11 cellular contexts compared by ENCODE assay signal in the genomic region with DNA sequence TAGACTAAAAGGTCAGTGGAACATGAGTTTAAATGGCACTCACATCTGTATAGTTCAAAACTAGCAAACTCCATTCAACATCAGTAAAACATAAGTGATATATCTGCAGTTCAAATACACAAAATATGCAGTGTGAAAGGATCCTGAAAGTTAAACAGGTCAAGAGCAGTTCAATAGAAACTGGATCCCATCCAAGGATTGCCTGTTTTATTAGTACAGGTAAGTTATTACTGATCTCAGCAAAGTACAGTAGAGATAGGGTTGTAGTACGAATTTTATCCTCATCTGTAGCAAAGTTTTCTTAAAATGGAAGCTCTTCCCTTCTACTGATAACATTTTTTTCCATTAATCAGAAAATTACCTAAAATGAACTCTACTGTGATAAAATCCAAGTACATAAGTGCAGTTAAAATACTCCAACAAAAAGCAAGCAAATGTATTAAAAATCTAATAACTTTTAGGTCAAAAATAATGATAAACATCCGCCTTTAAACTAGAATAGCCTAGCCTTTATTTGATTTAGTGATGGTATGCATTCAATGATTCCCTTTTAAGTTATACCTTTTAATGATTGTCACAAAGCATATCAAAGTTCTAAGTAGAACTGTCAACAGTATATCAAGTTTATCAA. TPM values are rescaled to one million over a fixed set of nuclear protein-coding genes. Genes with fewer than 3 reads are reported as not detected.
DNase-seq lines count a peak whose midpoint lies in the region; ATAC-seq and TF ChIP-seq lines count a peak whose summit lies in the region.
"Had no signal": no experiment of that assay in that cellular context is flagged by ENCODE, and none has a peak within 500 bp of the region (broad histone marks: within the 10 kb centered on the region; RNA-seq: fewer than 3 reads in every experiment).

No MANE protein-coding gene starts in this region.

- H2AFZ ChIP-seq in SK-N-SH (ENCODE audit: low read depth) (no peak overlapping the region), KMS-11 (ENCODE audit: low read depth) (no peak overlapping the region)

- 88% methylated on average over 2 of the region's 2 CpGs for WGBS in SK-N-SH (ENCODE audit: low lambda C conversion rate)
- no CpG with 5 or more reads among the region's 2 CpGs for WGBS in mesendoderm (ENCODE audit: extremely low coverage, insufficient coverage, low lambda C conversion rate)

- no peak overlapping the region for H3K4ac ChIP-seq in mesendoderm (ENCODE audit: low read depth, low read length)

- no peak for TF ChIP-seq RAD21 in SK-N-SH (IDR thresholded peaks at IDR 0.05; ENCODE audit: low read length)

- no peak overlapping the region for H2BK5ac ChIP-seq in mesendoderm (ENCODE audit: low read length)

- no peaks in the 10 kb centered on the region for H3K9me2 ChIP-seq in SK-N-SH

- H3K4me2 ChIP-seq in SK-N-SH (peak overlapping the region; percentile 90), KMS-11 (peak overlapping the region; percentile 74), mesendoderm (ENCODE audit: low read length) (no peak overlapping the region)

- H4K20me1 ChIP-seq in SK-N-SH (ENCODE audit: insufficient read depth) (peaks cover 20% of the 10 kb centered on the region), KMS-11 (ENCODE audit: insufficient read depth) (peaks cover 3% of the 10 kb centered on the region; the same call in 1 of the 2 replicates)

- H4K8ac ChIP-seq in mesendoderm (ENCODE audit: low read depth, low read length) = no peak overlapping the region

- no peak overlapping the region for H2BK15ac ChIP-seq in mesendoderm (replicated peaks; ENCODE audit: low read depth)

- H3K27me3 ChIP-seq in SK-N-SH (ENCODE audit: insufficient read depth) = no peaks in the 10 kb centered on the region
- H3K27me3 ChIP-seq in KMS-11 (ENCODE audit: insufficient read depth, low read depth) = no peaks in the 10 kb centered on the region
- no peaks in the 10 kb centered on the region for H3K27me3 ChIP-seq in mesendoderm (ENCODE audit: insufficient read depth, low read length, poor library complexity)

- H3K27ac ChIP-seq in SK-N-SH (ENCODE audit: low read depth in 2 of 2, low read length in 1 of 2) (no peak overlapping the region), KMS-11 (no peak overlapping the region), mesendoderm (ENCODE audit: low read depth, low read length) (no peak overlapping the region)

- H3K23ac ChIP-seq in mesendoderm (ENCODE audit: low read length) = no peak overlapping the region

- no peak overlapping the region for H2AK5ac ChIP-seq in mesendoderm (ENCODE audit: low read length)

- H3K36me3 ChIP-seq in SK-N-SH (replicated peaks in 1 of 2; ENCODE audit: control insufficient read depth in 1 of 2, insufficient read depth in 2 of 2, low read length in 1 of 2) (peaks cover 46 to 52% of the 10 kb centered on the region in 2 experiments), KMS-11 (ENCODE audit: insufficient read depth) (peaks cover 8% of the 10 kb centered on the region; the same call in 1 of the 2 replicates), mesendoderm (ENCODE audit: control insufficient read depth, insufficient read depth, low read length) (no peaks in the 10 kb centered on the region)

- peaks cover 67% of the 10 kb centered on the region for H3K79me2 ChIP-seq in SK-N-SH (ENCODE audit: insufficient read depth)
- H3K79me2 ChIP-seq in KMS-11 (ENCODE audit: insufficient read depth, low read depth) = peaks cover 52% of the 10 kb centered on the region
- no peaks in the 10 kb centered on the region for H3K79me2 ChIP-seq in mesendoderm (ENCODE audit: control insufficient read depth, insufficient read depth, low read length)

- no peak overlapping the region for H2BK120ac ChIP-seq in mesendoderm (ENCODE audit: low read depth, low read length)

- peak overlapping the region; percentile 99 for H3K27ac Mint-ChIP-seq in activated naive CD8-positive, alpha-beta T cell
- no peak overlapping the region for H3K27ac Mint-ChIP-seq in nephron

- POLR2A ChIA-PET in SK-N-SH (lab: Yijun Ruan, JAX) = no interaction called here

- no peak for DNase-seq in SK-N-SH
- no peak for DNase-seq in glomerular visceral epithelial cell (ENCODE audit: extremely low spot score)
- DNase-seq in mesendoderm = no peak
- DNase-seq: hippocampal formation; NCI-H2029; stimulated activated CD4-positive, alpha-beta T cell treated with anti-CD3 and anti-CD28 coated beads, Interleukin-12 subunit alpha, Interleukin-12 subunit beta, amount 100 ng/mL, for 4 hours had no signal

- TF ChIP-seq CTCF in SK-N-SH (IDR thresholded peaks at IDR 0.05) = no peak
- no peak for TF ChIP-seq CTCF in KMS-11 (conservative IDR thresholded peaks at IDR 0.05; ENCODE audit: low read depth, low read length)
- TF ChIP-seq CTCF in nephron (IDR thresholded peaks at IDR 0.05; ENCODE audit: unreplicated experiment in 3 of 3) = no peak

- no peak overlapping the region for H3K56ac ChIP-seq in mesendoderm (ENCODE audit: low read length)

- TF ChIP-seq EP300 in SK-N-SH (IDR thresholded peaks at IDR 0.05; ENCODE audit: borderline replicate concordance in 1 of 2, low read depth in 1 of 2, low read length in 1 of 2) = no peak

- H3K27me3 Mint-ChIP-seq in activated naive CD8-positive, alpha-beta T cell = no peaks in the 10 kb centered on the region
- peaks cover 12% of the 10 kb centered on the region for H3K27me3 Mint-ChIP-seq in nephron (ENCODE audit: low read depth)

- no peaks in the 10 kb centered on the region for H3K79me1 ChIP-seq in mesendoderm (ENCODE audit: low read length)

- CTCF ChIA-PET in SK-N-SH (lab: Yijun Ruan, JAX) = interaction anchor here (1.1 to 1.2 kb wide), 3 partner anchors 22 to 64 kb away, joined by 3 to 6 read pairs (median 4); no protein-coding TSS in a partner anchor

- peaks cover 28 to 29% of the 10 kb centered on the region in 2 experiments; a peak in 3 of 4 replicates for H3K4me1 ChIP-seq in SK-N-SH (ENCODE audit: control insufficient read depth in 1 of 2, insufficient read depth in 2 of 2, low read depth in 1 of 2, low read length in 1 of 2)
- H3K4me1 ChIP-seq in KMS-11 (ENCODE audit: low read depth, poor library complexity, severe bottlenecking) = peaks cover 32% of the 10 kb centered on the region
- H3K4me1 ChIP-seq in mesendoderm (ENCODE audit: control insufficient read depth, low read depth, low read length) = no peaks in the 10 kb centered on the region

- H3K9ac ChIP-seq in SK-N-SH (peak overlapping the region; percentile 86; the same call in 1 of the 2 replicates), KMS-11 (peak overlapping the region; percentile 96; the same call in 1 of the 2 replicates), mesendoderm (ENCODE audit: low read length) (no peak overlapping the region)

- peak overlapping the region; percentile 100 for H3K4me3 Mint-ChIP-seq in activated naive CD8-positive, alpha-beta T cell
- H3K4me3 Mint-ChIP-seq in nephron = peak overlapping the region; percentile 90 to 100 (median 99)

- H4K5ac ChIP-seq in mesendoderm (ENCODE audit: low read length) = no peak overlapping the region

- peaks cover 21% of the 10 kb centered on the region for H3K36me3 Mint-ChIP-seq in activated naive CD8-positive, alpha-beta T cell
- peaks cover 31% of the 10 kb centered on the region for H3K36me3 Mint-ChIP-seq in nephron (ENCODE audit: low read depth)

- peak overlapping the region in 1 of 2 experiments; percentile 97; a peak in 1 of 4 replicates for H3K4me3 ChIP-seq in SK-N-SH (ENCODE audit: low read depth in 2 of 2, low read length in 1 of 2)
- no peak overlapping the region for H3K4me3 ChIP-seq in KMS-11 (IDR thresholded peaks at IDR 0.05; ENCODE audit: insufficient read depth, low read depth, low read length)
- H3K4me3 ChIP-seq in mesendoderm (ENCODE audit: low read length) = no peak overlapping the region

- no peak overlapping the region for H3K18ac ChIP-seq in mesendoderm (ENCODE audit: low read length)

- H3K9me3 ChIP-seq in SK-N-SH = no peaks in the 10 kb centered on the region

- ATAC-seq in SK-N-SH treated with all-trans-retinoic acid at 6 μM for 48 hours = no peak
- no peak for ATAC-seq in HG02798 (IDR thresholded peaks at IDR 0.05; ENCODE audit: poor library complexity, unreplicated experiment)

- H3K4me1 Mint-ChIP-seq in activated naive CD8-positive, alpha-beta T cell (ENCODE audit: low read depth) = peaks cover 73% of the 10 kb centered on the region
- peaks cover 27% of the 10 kb centered on the region for H3K4me1 Mint-ChIP-seq in nephron

- peaks cover 3% of the 10 kb centered on the region for H3K9me3 Mint-ChIP-seq in activated naive CD8-positive, alpha-beta T cell (ENCODE audit: low read depth)
- H3K9me3 Mint-ChIP-seq in nephron = no peaks in the 10 kb centered on the region

- H3F3A ChIP-seq in SK-N-SH (replicated peaks; ENCODE audit: insufficient read depth) = peaks cover 6% of the 10 kb centered on the region

TF ChIP-seq in SK-N-SH, 30 proteins besides CTCF, POLR2A, EP300 and RAD21:
- TF ChIP-seq JUND (IDR thresholded peaks at IDR 0.05) (no peak), NRF1 (IDR thresholded peaks at IDR 0.05; ENCODE audit: low read depth, low read length) (no peak), TCF12 (IDR thresholded peaks at IDR 0.05) (no peak)

TF ChIP-seq in SK-N-SH treated with all-trans-retinoic acid at 6 μM for 48 hours, 23 proteins besides CTCF, POLR2A, EP300 and RAD21 (continues in another document):
- TF ChIP-seq GLIS3 (CRISPR knock-in tag; IDR thresholded peaks at IDR 0.05) (no peak), OSR1 (CRISPR knock-in tag; IDR thresholded peaks at IDR 0.05) (no peak), PPARA (CRISPR knock-in tag; IDR thresholded peaks at IDR 0.05; ENCODE audit: borderline replicate concordance) (no peak), ZNF70 (CRISPR knock-in tag; IDR thresholded peaks at IDR 0.05) (no peak), TCF4 (CRISPR knock-in tag; IDR thresholded peaks at IDR 0.05; ENCODE audit: borderline replicate concordance) (no peak), RARB (CRISPR knock-in tag; IDR thresholded peaks at IDR 0.05) (no peak), ZNF8 (CRISPR knock-in tag; IDR thresholded peaks at IDR 0.05) (no peak), ZNF565 (CRISPR knock-in tag; conservative IDR thresholded peaks at IDR 0.05; ENCODE audit: low read depth) (no peak)
- TF ChIP-seq, protein P1, sequence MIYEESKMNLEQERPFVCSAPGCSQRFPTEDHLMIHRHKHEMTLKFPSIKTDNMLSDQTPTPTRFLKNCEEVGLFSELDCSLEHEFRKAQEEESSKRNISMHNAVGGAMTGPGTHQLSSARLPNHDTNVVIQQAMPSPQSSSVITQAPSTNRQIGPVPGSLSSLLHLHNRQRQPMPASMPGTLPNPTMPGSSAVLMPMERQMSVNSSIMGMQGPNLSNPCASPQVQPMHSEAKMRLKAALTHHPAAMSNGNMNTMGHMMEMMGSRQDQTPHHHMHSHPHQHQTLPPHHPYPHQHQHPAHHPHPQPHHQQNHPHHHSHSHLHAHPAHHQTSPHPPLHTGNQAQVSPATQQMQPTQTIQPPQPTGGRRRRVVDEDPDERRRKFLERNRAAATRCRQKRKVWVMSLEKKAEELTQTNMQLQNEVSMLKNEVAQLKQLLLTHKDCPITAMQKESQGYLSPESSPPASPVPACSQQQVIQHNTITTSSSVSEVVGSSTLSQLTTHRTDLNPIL (CRISPR knock-in tag; IDR thresholded peaks at IDR 0.05; ENCODE audit: low read depth) = no peak

RNA-seq across cellular contexts. Expression of gene ZNF800, which starts 2.2 kb away (rescaled TPM):
- polyA plus RNA-seq in SK-N-SH (2012; rRNA removed) = 8.6 and 9.2 TPM in 2 replicates
- 10.2 TPM in 2 replicates for polyA plus RNA-seq in SK-N-SH (2012; cell fraction: cytosol; rRNA removed)
- polyA plus RNA-seq in SK-N-SH (2012; cell fraction: nucleus; rRNA removed) = 36.8 and 38.9 TPM in 2 replicates
- 7.3 TPM for polyA plus RNA-seq in mesendoderm (2013, experiment 1 of 2)
- 7.9 TPM for polyA plus RNA-seq in mesendoderm (2013, experiment 2 of 2)
